19 cellular contexts compared by ENCODE assay signal in the genomic region with DNA sequence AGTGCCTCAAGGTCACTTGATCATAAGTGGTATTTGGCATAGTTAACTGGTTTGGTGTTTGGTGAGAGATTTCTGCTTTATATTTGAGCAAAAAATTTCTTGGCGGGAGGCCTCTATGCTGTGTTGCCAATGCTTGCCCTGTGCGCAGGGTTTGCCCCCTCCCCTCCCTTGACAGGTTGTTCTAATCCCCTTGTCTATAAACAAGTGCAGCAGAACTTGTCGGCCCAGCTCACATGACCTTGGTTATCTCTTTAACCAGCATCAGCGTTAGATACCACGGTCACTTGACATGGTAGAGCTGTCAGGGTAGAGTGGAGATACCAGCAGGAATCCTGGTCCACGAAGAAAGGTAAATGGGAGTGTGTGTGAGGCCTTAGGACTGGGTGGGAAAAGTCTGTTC. TPM values are rescaled to one million over a fixed set of nuclear protein-coding genes. Genes with fewer than 3 reads are reported as not detected.
DNase-seq lines count a peak whose midpoint lies in the region; TF ChIP-seq lines count a peak whose summit lies in the region.
"Had no signal": no experiment of that assay in that cellular context is flagged by ENCODE, and none has a peak within 500 bp of the region (broad histone marks: within the 10 kb centered on the region; RNA-seq: fewer than 3 reads in every experiment).

No MANE protein-coding gene starts in this region.

- no peak for TF ChIP-seq POLR2A in erythroblast (IDR thresholded peaks at IDR 0.05; ENCODE audit: low read length)

- no peaks in the 10 kb centered on the region for H3K9me3 ChIP-seq in subcutaneous abdominal adipose tissue (ENCODE audit: control insufficient read depth in 5 of 5, low read length in 5 of 5)
- H3K9me3 ChIP-seq: mucosa of descending colon had no signal

- H3K36me3 Mint-ChIP-seq in mesothelial cell of epicardium: no peaks in the 10 kb centered on the region

- H3K4me1 ChIP-seq in subcutaneous abdominal adipose tissue (ENCODE audit: control insufficient read depth in 5 of 5, insufficient read depth in 5 of 5, low read length in 5 of 5): peaks cover 18 to 63% (median 59%) of the 10 kb centered on the region in 5 donors

- H3K4me1 Mint-ChIP-seq in mesothelial cell of epicardium: peaks cover 46% of the 10 kb centered on the region

- no peaks in the 10 kb centered on the region for H3K27me3 Mint-ChIP-seq in mesothelial cell of epicardium (ENCODE audit: low read depth)
- H3K27me3 Mint-ChIP-seq: B cell had no signal

- H3K4me3 ChIP-seq in subcutaneous abdominal adipose tissue (ENCODE audit: low read depth in 1 of 5, low read length in 5 of 5): no peak overlapping the region
- H3K4me3 ChIP-seq: GM12878, mucosa of descending colon had no signal

- no peak for TF ChIP-seq CTCF in mesothelial cell of epicardium (IDR thresholded peaks at IDR 0.05; ENCODE audit: unreplicated experiment)

- H3K9ac ChIP-seq in subcutaneous abdominal adipose tissue (ENCODE audit: low read length in 5 of 5): peak overlapping the region in 1 of 5 donors; percentile 20

- H3K27me3 ChIP-seq in subcutaneous abdominal adipose tissue (ENCODE audit: control insufficient read depth in 5 of 5, insufficient read depth in 4 of 5, low read length in 5 of 5): no peaks in the 10 kb centered on the region

- H3K27ac Mint-ChIP-seq in mesothelial cell of epicardium: peak overlapping the region; percentile 53
- H3K27ac Mint-ChIP-seq: B cell had no signal

- H3K4me3 Mint-ChIP-seq in mesothelial cell of epicardium: no peak overlapping the region
- H3K4me3 Mint-ChIP-seq: B cell had no signal

- no peaks in the 10 kb centered on the region for H3K9me3 Mint-ChIP-seq in mesothelial cell of epicardium

- peaks cover 0 to 6% (median 0%) of the 10 kb centered on the region in 5 donors for H3K36me3 ChIP-seq in subcutaneous abdominal adipose tissue (ENCODE audit: control insufficient read depth in 5 of 5, insufficient read depth in 5 of 5, low read length in 5 of 5)

- DNase-seq in NCI-H446 treated with DMSO at 0.1 percent for 48 hours (lab: John Stamatoyannopoulos, UW): peak; percentile 11
- DNase-seq in NCI-H446 (lab: John Stamatoyannopoulos, UW): no peak
- peak; percentile 58 to 81 for DNase-seq in erythroblast (lab: John Stamatoyannopoulos, UW)
- no peak for DNase-seq in mesothelial cell of epicardium (ENCODE audit: low spot score in 2 of 2, unreplicated experiment in 2 of 2)
- no peak for DNase-seq in NCI-H2227 treated with DMSO at 0.1 percent for 48 hours (lab: John Stamatoyannopoulos, UW)
- DNase-seq in NCI-H2196 (lab: John Stamatoyannopoulos, UW; ENCODE audit: unreplicated experiment): no peak
- no peak for DNase-seq in activated CD4-positive, alpha-beta T cell treated with anti-CD3 and anti-CD28 coated beads, Interleukin-2, amount 50 U/mL, for 48 hours
- DNase-seq: 8988T; effector memory CD4-positive, alpha-beta T cell; GF-D8; hypothalamus; NCI-H2081; NCI-H524 treated with DMSO at 0.1 percent for 48 hours; occipital lobe; substantia nigra had no signal

- H3K27ac ChIP-seq in subcutaneous abdominal adipose tissue (ENCODE audit: low read depth, low read length): peak overlapping the region; percentile 45

RNA-seq across cellular contexts. Expression of gene MARK2, which starts 35.6 kb away (rescaled TPM):
- total RNA-seq in mesothelial cell of epicardium: 48.8 to 51.5 TPM (median 51.2 TPM) in 3 replicates

RNA-seq across cellular contexts. Expression of gene RCOR2, which starts 42.5 kb away (rescaled TPM):
- total RNA-seq in mesothelial cell of epicardium: 28.6 to 33.7 TPM (median 30.6 TPM) in 3 replicates
- total RNA-seq: B cell had no signal

Comparison
In these comparisons a context has a peak if more than half of its experiments do, and no peak if none do; other contexts are left out.
1. DNase-seq: peak in NCI-H446 treated with DMSO at 0.1 percent for 48 hours (single experiment) and erythroblast (2 of 2); none in NCI-H446 (0 of 2), mesothelial cell of epicardium (0 of 2), NCI-H2227 treated with DMSO at 0.1 percent for 48 hours (single experiment), NCI-H2196 (single experiment) and activated CD4-positive, alpha-beta T cell treated with anti-CD3 and anti-CD28 coated beads, Interleukin-2, amount 50 U/mL, for 48 hours (0 of 2).